1 cellular context compared by ENCODE assay signal in the genomic region with DNA sequence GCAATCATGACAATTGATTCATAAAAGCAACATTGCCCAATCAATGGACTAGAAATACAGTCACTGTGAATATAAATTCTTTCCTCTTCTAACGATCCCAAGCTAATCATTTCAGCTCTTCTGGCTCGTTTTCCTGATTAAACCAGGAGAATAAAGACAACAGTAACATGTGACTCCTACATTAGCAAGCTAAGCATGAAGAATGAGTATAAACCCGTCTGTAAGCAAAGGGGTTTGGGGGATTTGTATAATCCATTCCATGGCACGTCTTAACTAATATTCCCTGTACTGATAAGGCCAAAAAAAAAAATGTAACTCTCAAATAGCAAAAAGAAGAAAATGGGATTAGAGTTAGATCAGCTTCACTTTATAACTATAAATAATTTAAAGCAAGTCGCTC.
TF ChIP-seq lines count a peak whose summit lies in the region.

No MANE protein-coding gene starts in this region.

TF ChIP-seq in K562, 482 proteins besides CTCF, POLR2A, EP300 and RAD21:
- TF ChIP-seq MTA3 (IDR thresholded peaks at IDR 0.05; ENCODE audit: borderline replicate concordance): no peak
- 0 out of 2 replicates have a peak, but pooled peaks have one; percentile 37 for TF ChIP-seq CEBPB (tag; IDR thresholded peaks at IDR 0.05)
- TF ChIP-seq CEBPG (CRISPR knock-in tag; IDR thresholded peaks at IDR 0.05): no peak
- TF ChIP-seq CEBPG (tag; conservative IDR thresholded peaks at IDR 0.05 in 1 of 2, IDR thresholded peaks at IDR 0.05 in 1 of 2): 0 out of 4 replicates have a peak, but pooled peaks of 1 of the 2 experiments have one; percentile 20
